In genomic region chr17:43418441-43419374, GRCh38 we compare ENCODE assay signal across 8 cellular contexts. TPM values are rescaled to one million over a fixed set of nuclear protein-coding genes. Genes with fewer than 3 reads are reported as not detected.
DNase-seq lines count a peak whose midpoint lies in the region; ATAC-seq and TF ChIP-seq lines count a peak whose summit lies in the region.

No MANE protein-coding gene starts in this region.

- H3K4me3 ChIP-seq in ovary: no peak overlapping the region

- DNase-seq in AG08396 (ENCODE audit: low spot score) (peak; percentile 81), RPMI8226 (peak; percentile 11), ovary (peak in 4 of 5 donors; percentile 35 to 61 (median 47)), GM19238 (ENCODE audit: insufficient read length, low spot score) (no peak)

- H3K9me3 ChIP-seq in ovary: no peaks in the 10 kb centered on the region

- no peaks in the 10 kb centered on the region for H3K27me3 ChIP-seq in ovary

- TF ChIP-seq RAD21 in Ishikawa (IDR thresholded peaks at IDR 0.05; ENCODE audit: low read depth): no peak

- H3K4me1 ChIP-seq in ovary (ENCODE audit: insufficient read depth): peaks cover 16% of the 10 kb centered on the region

- no peak for TF ChIP-seq EP300 in Ishikawa (IDR thresholded peaks at IDR 0.05; ENCODE audit: borderline replicate concordance)
- TF ChIP-seq EP300 in ovary (IDR thresholded peaks at IDR 0.05): no peak

- H3K36me3 ChIP-seq in ovary: no peaks in the 10 kb centered on the region

- ATAC-seq in esophagus mucosa (peak; percentile 93), GM18868 (IDR thresholded peaks at IDR 0.05; ENCODE audit: unreplicated experiment) (no peak), GM19455 (IDR thresholded peaks at IDR 0.05; ENCODE audit: unreplicated experiment) (no peak)

- intact Hi-C loops in ovary (cut with DNase I): no loop called here

- TF ChIP-seq POLR2A in ovary (IDR thresholded peaks at IDR 0.05): no peak

- TF ChIP-seq CTCF in ovary (IDR thresholded peaks at IDR 0.05): no peak

- WGBS in ovary, 3 donors: 49 to 62% (median 50%) methylated on average over 18 of the region's 18 CpGs

- peak overlapping the region in 1 of 2 donors; percentile 55 for H3K27ac ChIP-seq in ovary

TF ChIP-seq in Ishikawa, 13 proteins besides CTCF, POLR2A, EP300 and RAD21:
- TF ChIP-seq TEAD4 (IDR thresholded peaks at IDR 0.05) (no peak), MAX (IDR thresholded peaks at IDR 0.05) (peak; percentile 38; the same call in 1 of the 2 replicates), CEBPB (IDR thresholded peaks at IDR 0.05) (no peak)

RNA-seq across cellular contexts. Expression of gene ARL4D, which starts 19.9 kb away (rescaled TPM):
- total RNA-seq in esophagus mucosa (123 TPM), ovary (10 to 100 TPM in 6 of 7 donors, 1 to 10 TPM in 1; 6.2 to 34.1 (median 18.9) TPM)
- 10 to 100 TPM; 17.5 to 19.0 TPM for polyA plus RNA-seq in ovary
